In the genomic region with DNA sequence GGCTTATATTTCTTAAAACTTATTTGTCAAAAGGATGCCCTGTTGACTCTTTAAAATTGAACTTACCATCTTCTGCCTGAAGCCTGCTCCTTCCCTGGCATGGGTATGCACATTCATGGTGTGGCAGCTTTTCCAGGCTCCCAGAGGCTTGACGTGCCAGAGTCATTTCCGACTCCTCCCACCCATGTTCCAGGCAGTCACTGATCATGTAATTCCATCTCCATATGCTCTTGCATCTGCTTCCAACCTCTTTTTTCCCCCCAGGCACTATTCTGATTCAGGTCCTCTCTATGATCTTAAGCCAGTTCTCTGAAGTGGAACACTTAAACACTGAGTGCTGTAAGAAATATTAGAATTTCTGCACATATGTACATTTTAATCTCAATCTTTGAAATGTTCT, we compare ENCODE assay signal across 21 cellular contexts.
DNase-seq lines count a peak whose midpoint lies in the region; ATAC-seq, FAIRE-seq and TF ChIP-seq lines count a peak whose summit lies in the region.
"Had no signal": no experiment of that assay in that cellular context is flagged by ENCODE, and none has a peak within 500 bp of the region (broad histone marks: within the 10 kb centered on the region; RNA-seq: fewer than 3 reads in every experiment).

No MANE protein-coding gene starts in this region.

- no peak overlapping the region for H3K4me3 ChIP-seq in A673 (ENCODE audit: low read depth, low read length, poor library complexity, severe bottlenecking)
- no peak overlapping the region for H3K4me3 ChIP-seq in HepG2 (replicated peaks in 1 of 3; ENCODE audit: insufficient read depth in 1 of 3, low read depth in 2 of 3, low read length in 3 of 3)
- no peak overlapping the region for H3K4me3 ChIP-seq in mesendoderm (ENCODE audit: low read length)
- H3K4me3 ChIP-seq: HAP-1, heart left ventricle, ovary had no signal

- H2BK15ac ChIP-seq in mesendoderm (replicated peaks; ENCODE audit: low read depth): no peak overlapping the region

- in situ Hi-C loops in HepG2 (cut with HindIII; ENCODE audit: extremely low pct_ligation_motif_present, low pct_unique_long_range_greater_than_20kb): no loop called here

- POLR2A ChIA-PET in A673 (lab: Charles Lee; ENCODE audit: low non-redundant PET) (no interaction called here), HepG2 (lab: Yijun Ruan, JAX) (no interaction called here)

- no peaks in the 10 kb centered on the region for H3K79me1 ChIP-seq in mesendoderm (ENCODE audit: low read length)

- no peak overlapping the region for H3K4me2 ChIP-seq in HepG2 (ENCODE audit: low read depth, low read length)
- H3K4me2 ChIP-seq in mesendoderm (ENCODE audit: low read length): no peak overlapping the region

- H4K8ac ChIP-seq in mesendoderm (ENCODE audit: low read depth, low read length): no peak overlapping the region

- no peak overlapping the region for H2AK5ac ChIP-seq in mesendoderm (ENCODE audit: low read length)

- H3K4ac ChIP-seq in mesendoderm (ENCODE audit: low read depth, low read length): no peak overlapping the region

- no peak overlapping the region for H2AFZ ChIP-seq in HepG2 (ENCODE audit: low read length)

- WGBS in HepG2 (ENCODE audit: low lambda C conversion rate): 5% methylated on average over 2 of the region's 2 CpGs
- WGBS in mesendoderm (ENCODE audit: extremely low coverage, insufficient coverage, low lambda C conversion rate): no CpG with 5 or more reads among the region's 2 CpGs

- CTCF ChIA-PET in A673 (lab: Charles Lee): no interaction called here
- CTCF ChIA-PET in HepG2 (lab: Yijun Ruan, JAX; ENCODE audit: low intra/inter-chr PET ratio, low total read pairs): no interaction called here

- no peak overlapping the region for H2BK120ac ChIP-seq in mesendoderm (ENCODE audit: low read depth, low read length)

- no peak overlapping the region for H3K9ac ChIP-seq in HepG2 (ENCODE audit: insufficient read depth, low read depth, low read length)
- no peak overlapping the region for H3K9ac ChIP-seq in mesendoderm (ENCODE audit: low read length)

- no peak overlapping the region for H4K5ac ChIP-seq in mesendoderm (ENCODE audit: low read length)

- intact Hi-C loops in A673 (cut with micrococcal nuclease; ENCODE audit: unreplicated experiment) (no loop called here), HepG2 (cut with micrococcal nuclease; ENCODE audit: unreplicated experiment) (no loop called here)

- H3K27ac ChIP-seq in A673 (ENCODE audit: low read depth, low read length, poor library complexity, severe bottlenecking): no peak overlapping the region
- no peak overlapping the region for H3K27ac ChIP-seq in HepG2 (ENCODE audit: extremely low read length, insufficient read depth, low read length)
- H3K27ac ChIP-seq in mesendoderm (ENCODE audit: low read depth, low read length): no peak overlapping the region
- H3K27ac ChIP-seq: heart left ventricle, ovary had no signal

- no peak for ATAC-seq in HepG2
- ATAC-seq in omental fat pad (ENCODE audit: low FRiP score): no peak
- ATAC-seq: activated CD4-positive, CD25-positive, alpha-beta regulatory T cell treated with anti-CD3 and anti-CD28 coated beads, Interleukin-2, amount 50 U/mL, for 24 hours; activated naive CD8-positive, alpha-beta T cell treated with anti-CD3 and anti-CD28 coated beads, Interleukin-2, amount 50 U/mL, for 24 hours; heart left ventricle had no signal

- TF ChIP-seq EP300 in HepG2 (IDR thresholded peaks at IDR 0.05; ENCODE audit: low read depth in 2 of 2, low read length in 2 of 2) (no peak), HepG2 (CRISPR knock-in tag; IDR thresholded peaks at IDR 0.05; ENCODE audit: borderline replicate concordance) (no peak)

- H3K4me1 ChIP-seq in A673 (ENCODE audit: insufficient read depth, low read length, poor library complexity, severe bottlenecking) (no peaks in the 10 kb centered on the region), HepG2 (ENCODE audit: insufficient read depth, low read length) (no peaks in the 10 kb centered on the region), mesendoderm (ENCODE audit: control insufficient read depth, low read depth, low read length) (no peaks in the 10 kb centered on the region)
- H3K4me1 ChIP-seq: HAP-1, heart left ventricle had no signal

- H3K27me3 ChIP-seq in A673 (replicated peaks; ENCODE audit: insufficient read depth, low read depth, low read length, poor library complexity): no peaks in the 10 kb centered on the region
- H3K27me3 ChIP-seq in HepG2 (ENCODE audit: control insufficient read depth in 1 of 2, insufficient read depth in 2 of 2, low read length in 2 of 2): peaks cover 0 to 4% of the 10 kb centered on the region in 2 experiments; a peak in 2 of 5 replicates
- H3K27me3 ChIP-seq in mesendoderm (ENCODE audit: insufficient read depth, low read length, poor library complexity): no peaks in the 10 kb centered on the region
- H3K27me3 ChIP-seq: heart left ventricle, ovary had no signal

- no peak for TF ChIP-seq CTCF in A673 (conservative IDR thresholded peaks at IDR 0.05; ENCODE audit: low read depth, low read length)
- no peak for TF ChIP-seq CTCF in HepG2 (CRISPR knock-in tag; IDR thresholded peaks at IDR 0.05)
- no peak for TF ChIP-seq CTCF in GM10266 (IDR thresholded peaks at IDR 0.05; ENCODE audit: control insufficient read depth, insufficient read depth, low read depth, missing control alignments)
- no peak for TF ChIP-seq CTCF in omental fat pad (IDR thresholded peaks at IDR 0.05)

- no peak overlapping the region for H2BK5ac ChIP-seq in mesendoderm (ENCODE audit: low read length)

- H3K9me3 ChIP-seq in A673 (ENCODE audit: low read depth, low read length, poor library complexity, severe bottlenecking): no peaks in the 10 kb centered on the region
- no peaks in the 10 kb centered on the region for H3K9me3 ChIP-seq in HepG2 (ENCODE audit: low read length)
- H3K9me3 ChIP-seq: HAP-1, heart left ventricle, ovary had no signal

- H3K23ac ChIP-seq in mesendoderm (ENCODE audit: low read length): no peak overlapping the region

- peak; percentile 45 for DNase-seq in A673 (ENCODE audit: low spot score)
- peak; percentile 7 for DNase-seq in Daoy (ENCODE audit: low read depth)
- peak; percentile 75 for DNase-seq in NCI-H69 (lab: John Stamatoyannopoulos, UW)
- DNase-seq in dedifferentiated amniotic fluid mesenchymal stem cell (ENCODE audit: extremely low spot score): peak; percentile 60
- no peak for DNase-seq in HepG2 (ENCODE audit: low spot score)
- DNase-seq in GM10266 (ENCODE audit: extremely low spot score): no peak
- DNase-seq in omental fat pad (ENCODE audit: low spot score): no peak
- DNase-seq in mesendoderm: no peak
- DNase-seq: ACHN; activated naive CD8-positive, alpha-beta T cell treated with anti-CD3 and anti-CD28 coated beads, Interleukin-2, amount 50 U/mL, for 24 hours; CD8-positive, alpha-beta memory T cell; heart left ventricle; immature natural killer cell; naive B cell; NCI-H1417 treated with DMSO at 0.1 percent for 48 hours; ovary; Right ventricle myocardium superior; T-helper 2 cell had no signal

- BruUV-seq in A673 (replicated peaks; lab: Mats Ljungman, UMichigan) (no TSS peak), HepG2 (replicated peaks; lab: Mats Ljungman, UMichigan) (no TSS peak)

- no peaks in the 10 kb centered on the region for H4K20me1 ChIP-seq in HepG2 (ENCODE audit: insufficient read depth, low read length)

- H3K18ac ChIP-seq in mesendoderm (ENCODE audit: low read length): no peak overlapping the region

- TF ChIP-seq POLR2A in HepG2 (IDR thresholded peaks at IDR 0.05; ENCODE audit: insufficient read depth in 1 of 2, low read depth in 2 of 2, low read length in 2 of 2): no peak

- TF ChIP-seq RAD21 in HepG2 (CRISPR knock-in tag; IDR thresholded peaks at IDR 0.05): no peak

- no peak overlapping the region for H3K56ac ChIP-seq in mesendoderm (ENCODE audit: low read length)

- no peaks in the 10 kb centered on the region for H3K36me3 ChIP-seq in A673 (ENCODE audit: insufficient read depth, low read length, poor library complexity, severe bottlenecking)
- no peaks in the 10 kb centered on the region for H3K36me3 ChIP-seq in HepG2 (replicated peaks in 1 of 2; ENCODE audit: control insufficient read depth in 1 of 2, insufficient read depth in 2 of 2, low read length in 2 of 2)
- H3K36me3 ChIP-seq in mesendoderm (ENCODE audit: control insufficient read depth, insufficient read depth, low read length): no peaks in the 10 kb centered on the region
- H3K36me3 ChIP-seq: HAP-1, heart left ventricle, ovary had no signal

- FAIRE-seq in HepG2 (lab: Jason Lieb, UNC): no peak
- FAIRE-seq: HTR-8/SVneo had no signal

- no peaks in the 10 kb centered on the region for H3K79me2 ChIP-seq in HepG2 (ENCODE audit: insufficient read depth, low read length)
- no peaks in the 10 kb centered on the region for H3K79me2 ChIP-seq in mesendoderm (ENCODE audit: control insufficient read depth, insufficient read depth, low read length)

TF ChIP-seq in HepG2, 621 proteins besides CTCF, POLR2A, EP300 and RAD21 (continues in another document):
- TF ChIP-seq, protein P1, sequence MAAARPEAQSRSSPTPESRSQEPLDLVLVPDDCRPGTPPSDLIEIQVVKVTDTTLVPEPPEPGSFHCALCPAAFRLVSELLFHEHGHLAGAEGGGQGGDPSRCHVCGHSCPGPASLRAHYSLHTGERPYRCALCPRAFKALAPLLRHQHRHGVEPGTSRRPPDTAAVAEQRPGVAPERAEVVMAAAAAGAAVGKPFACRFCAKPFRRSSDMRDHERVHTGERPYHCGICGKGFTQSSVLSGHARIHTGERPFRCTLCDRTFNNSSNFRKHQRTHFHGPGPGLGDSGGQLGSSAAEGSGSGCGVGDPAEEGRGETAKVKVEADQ (CRISPR knock-in tag; IDR thresholded peaks at IDR 0.05; ENCODE audit: borderline replicate concordance): no peak
- TF ChIP-seq DNMT1 (CRISPR knock-in tag; IDR thresholded peaks at IDR 0.05) (no peak), HNRNPK (IDR thresholded peaks at IDR 0.05; ENCODE audit: low read depth, low read length, poor library complexity, severe bottlenecking) (no peak), MIXL1 (CRISPR knock-in tag; IDR thresholded peaks at IDR 0.05) (no peak), ZNF451 (CRISPR knock-in tag; IDR thresholded peaks at IDR 0.05) (no peak), ZNF354B (CRISPR knock-in tag; IDR thresholded peaks at IDR 0.05) (no peak), MXI1 (IDR thresholded peaks at IDR 0.05; ENCODE audit: borderline replicate concordance, low read depth, low read length) (no peak), SUZ12 (IDR thresholded peaks at IDR 0.05; ENCODE audit: low read depth, low read length) (no peak), TEAD3 (CRISPR knock-in tag; optimal IDR thresholded peaks at IDR 0.05; ENCODE audit: borderline replicate concordance) (no peak), TMF1 (CRISPR knock-in tag; IDR thresholded peaks at IDR 0.05; ENCODE audit: low read depth) (no peak), ZNF773 (CRISPR knock-in tag; IDR thresholded peaks at IDR 0.05; ENCODE audit: borderline replicate concordance) (no peak), ZNF329 (CRISPR knock-in tag; IDR thresholded peaks at IDR 0.05; ENCODE audit: low read depth) (no peak)

Comparison
In these comparisons a context has a peak if more than half of its experiments do, and no peak if none do; other contexts are left out.
1. DNase-seq: peak in A673 (single experiment), Daoy (single experiment), NCI-H69 (single experiment) and dedifferentiated amniotic fluid mesenchymal stem cell (single experiment); none in HepG2 (single experiment), GM10266 (single experiment), omental fat pad (single experiment) and mesendoderm (single experiment).